Comparison of ENCODE assay signal across 21 cellular contexts in genomic region chr21:42632336-42632751, GRCh38.
"Had no signal": no experiment of that assay in that cellular context is flagged by ENCODE, and none has a peak within 500 bp of the region (broad histone marks: within the 10 kb centered on the region; RNA-seq: fewer than 3 reads in every experiment).

No MANE protein-coding gene starts in this region.

- H3K27me3 Mint-ChIP-seq: activated naive CD4-positive, alpha-beta T cell treated with anti-CD3 and anti-CD28 coated beads, Interleukin-2, amount 50 U/mL, for 24 hours; activated T-cell treated with anti-CD3 and anti-CD28 coated beads, Interleukin-2, amount 50 U/mL, for 24 hours had no signal

- DNase-seq: activated CD4-positive, alpha-beta T cell treated with anti-CD3 and anti-CD28 coated beads, Interleukin-2, amount 10 ng/mL, durations not matched to agents 7 days and 5 days; activated CD8-positive, alpha-beta T cell treated with anti-CD3 and anti-CD28 coated beads, Interleukin-2, amount 10 ng/mL, durations not matched to agents 7 days and 5 days; activated T-cell treated with anti-CD3 and anti-CD28 coated beads, Interleukin-2, amount 50 U/mL, for 24 hours; cortex of kidney; effector memory CD4-positive, alpha-beta T cell; mammary epithelial cell; right cardiac atrium; small intestine; stimulated activated CD4-positive, alpha-beta T cell treated with anti-CD3 and anti-CD28 coated beads, Interleukin-4, amount 100 ng/mL, for 24 hours; stomach; T-helper 1 cell; T-helper 9 cell; testis had no signal

- H3K4me3 Mint-ChIP-seq: activated CD4-positive, alpha-beta T cell treated with anti-CD3 and anti-CD28 coated beads, Interleukin-2, amount 10 ng/mL, durations not matched to agents 7 days and 5 days; activated CD8-positive, alpha-beta T cell treated with anti-CD3 and anti-CD28 coated beads, Interleukin-2, amount 10 ng/mL, durations not matched to agents 7 days and 5 days; activated naive CD4-positive, alpha-beta T cell treated with anti-CD3 and anti-CD28 coated beads, Interleukin-2, amount 50 U/mL, for 24 hours; activated T-cell treated with anti-CD3 and anti-CD28 coated beads, Interleukin-2, amount 50 U/mL, for 24 hours; neural progenitor cell; stimulated activated effector memory CD8-positive, alpha-beta T cell treated with anti-CD3 and anti-CD28 coated beads, Interleukin-12 subunit alpha, Interleukin-12 subunit beta, amount 100 ng/mL, for 72 hours had no signal

- H3K27ac Mint-ChIP-seq: activated CD4-positive, alpha-beta T cell treated with anti-CD3 and anti-CD28 coated beads, Interleukin-2, amount 10 ng/mL, durations not matched to agents 7 days and 5 days; activated CD8-positive, alpha-beta T cell treated with anti-CD3 and anti-CD28 coated beads, Interleukin-2, amount 10 ng/mL, durations not matched to agents 7 days and 5 days; activated naive CD4-positive, alpha-beta T cell treated with anti-CD3 and anti-CD28 coated beads, Interleukin-2, amount 50 U/mL, for 24 hours; activated T-cell treated with anti-CD3 and anti-CD28 coated beads, Interleukin-2, amount 50 U/mL, for 24 hours; neural progenitor cell; stimulated activated effector memory CD8-positive, alpha-beta T cell treated with anti-CD3 and anti-CD28 coated beads, Interleukin-12 subunit alpha, Interleukin-12 subunit beta, amount 100 ng/mL, for 72 hours had no signal

- H3K9ac ChIP-seq: neural progenitor cell had no signal

- H3K4me1 ChIP-seq: ascending aorta, psoas muscle, testis had no signal

- H3K4me1 Mint-ChIP-seq: activated naive CD4-positive, alpha-beta T cell treated with anti-CD3 and anti-CD28 coated beads, Interleukin-2, amount 50 U/mL, for 24 hours; stimulated activated effector memory CD8-positive, alpha-beta T cell treated with anti-CD3 and anti-CD28 coated beads, Interleukin-12 subunit alpha, Interleukin-12 subunit beta, amount 100 ng/mL, for 72 hours had no signal

- H3K9me3 Mint-ChIP-seq: activated CD4-positive, alpha-beta T cell treated with anti-CD3 and anti-CD28 coated beads, Interleukin-2, amount 10 ng/mL, durations not matched to agents 7 days and 5 days; activated naive CD4-positive, alpha-beta T cell treated with anti-CD3 and anti-CD28 coated beads, Interleukin-2, amount 50 U/mL, for 24 hours; activated T-cell treated with anti-CD3 and anti-CD28 coated beads, Interleukin-2, amount 50 U/mL, for 24 hours; neural progenitor cell; stimulated activated effector memory CD8-positive, alpha-beta T cell treated with anti-CD3 and anti-CD28 coated beads, Interleukin-12 subunit alpha, Interleukin-12 subunit beta, amount 100 ng/mL, for 72 hours had no signal

- ATAC-seq: activated CD4-positive, CD25-positive, alpha-beta regulatory T cell treated with anti-CD3 and anti-CD28 coated beads, Interleukin-2, amount 50 U/mL, for 24 hours; activated CD8-positive, alpha-beta T cell treated with anti-CD3 and anti-CD28 coated beads, Interleukin-2, amount 10 ng/mL, durations not matched to agents 7 days and 5 days; psoas muscle; right cardiac atrium; stimulated activated effector memory CD8-positive, alpha-beta T cell treated with anti-CD3 and anti-CD28 coated beads, Interleukin-12 subunit alpha, Interleukin-12 subunit beta, amount 100 ng/mL, for 72 hours had no signal

- H2AFZ ChIP-seq: hepatocyte, neural progenitor cell had no signal

- H3K36me3 ChIP-seq: ascending aorta, neural progenitor cell, stomach, upper lobe of left lung had no signal

- H3K79me2 ChIP-seq: hepatocyte had no signal

- H3K27ac ChIP-seq: ascending aorta, hepatocyte, neural progenitor cell, psoas muscle, stomach, testis, upper lobe of left lung had no signal

- FAIRE-seq: small intestine had no signal

- H3K4me2 ChIP-seq: hepatocyte, neural progenitor cell had no signal

- H3K27me3 ChIP-seq: ascending aorta, hepatocyte, testis, upper lobe of left lung had no signal

- H3K4me3 ChIP-seq: ascending aorta, hepatocyte, neural progenitor cell, psoas muscle, stomach, testis, upper lobe of left lung had no signal

- H3K36me3 Mint-ChIP-seq: activated naive CD4-positive, alpha-beta T cell treated with anti-CD3 and anti-CD28 coated beads, Interleukin-2, amount 50 U/mL, for 24 hours; stimulated activated effector memory CD8-positive, alpha-beta T cell treated with anti-CD3 and anti-CD28 coated beads, Interleukin-12 subunit alpha, Interleukin-12 subunit beta, amount 100 ng/mL, for 72 hours had no signal

- H3K9me3 ChIP-seq: ascending aorta, psoas muscle, stomach, testis, upper lobe of left lung had no signal
